In the genomic region with DNA sequence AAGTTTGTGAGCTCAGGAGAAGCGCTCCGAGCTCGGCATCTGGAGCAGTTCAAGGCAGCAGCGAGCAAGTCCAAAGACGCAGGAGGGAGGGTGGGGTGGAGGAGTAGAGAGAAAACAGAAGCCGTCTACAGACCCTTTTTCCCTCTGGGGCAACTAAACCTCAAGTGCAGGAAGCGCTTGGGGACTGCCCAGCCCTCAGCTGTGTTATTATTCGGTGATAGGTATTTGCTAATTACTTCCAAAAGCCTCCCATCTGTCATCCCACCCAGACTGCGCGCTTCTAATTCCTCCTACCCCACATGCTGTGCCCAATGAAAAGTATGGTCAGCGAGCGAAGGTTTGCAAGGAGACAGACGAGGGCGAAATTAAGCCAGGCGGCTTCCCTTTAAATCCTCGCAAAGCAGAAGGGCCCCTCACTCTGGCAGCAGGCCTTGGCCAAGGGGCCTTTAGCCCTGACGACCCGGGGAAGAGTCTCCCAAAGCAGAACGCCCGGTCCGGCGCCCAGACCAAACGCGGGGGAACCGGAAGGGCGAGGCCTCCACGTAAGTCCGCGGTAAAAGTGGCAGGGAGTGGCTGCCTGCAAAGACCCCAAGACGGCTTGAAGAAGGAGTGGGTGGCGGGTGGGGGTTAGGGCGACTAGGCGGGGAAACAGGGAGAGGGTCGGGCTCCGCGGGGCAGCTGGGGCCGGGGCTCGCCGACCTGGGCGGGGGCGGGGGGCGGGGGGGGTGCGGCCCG, we compare ENCODE assay signal across 8 cellular contexts. TPM values are rescaled to one million over a fixed set of nuclear protein-coding genes. Genes with fewer than 3 reads are reported as not detected.
A peak's percentile ranks its signal among the peaks of the same experiment; 100 is the strongest.
DNase-seq lines count a peak whose midpoint lies in the region; FAIRE-seq and TF ChIP-seq lines count a peak whose summit lies in the region.

No MANE protein-coding gene starts in this region.

- H3K14ac ChIP-seq in neuronal stem cell (ENCODE audit: low read length), result no peak overlapping the region

- peak overlapping the region; percentile 92 to 99 (median 97) for H3K27ac ChIP-seq in esophagus squamous epithelium
- H3K27ac ChIP-seq in neuronal stem cell (replicated peaks; ENCODE audit: low read length), result no peak overlapping the region

- H3K4me3 ChIP-seq in GM12864 (ENCODE audit: low read depth, low read length) (peak overlapping the region; percentile 38), esophagus squamous epithelium (peak overlapping the region; percentile 64 to 99 (median 88)), neuronal stem cell (ENCODE audit: low read length in 2 of 2) (peak overlapping the region; percentile 25 to 72)

- peak overlapping the region; percentile 17 for H3K23ac ChIP-seq in neuronal stem cell (ENCODE audit: low read depth, low read length, poor library complexity)

- WGBS in esophagus squamous epithelium, 2 donors, result 18 to 19% methylated on average over 8 to 9 of the region's 44 CpGs
- no CpG with 5 or more reads among the region's 44 CpGs for WGBS in neuronal stem cell (ENCODE audit: extremely low coverage in 2 of 2, insufficient read length in 2 of 2, insufficient replicate concordance in 1 of 2), 2 donors

- peak overlapping the region; percentile 70 for H3K4me2 ChIP-seq in neuronal stem cell (ENCODE audit: insufficient read depth, low read length, poor library complexity, severe bottlenecking)

- no peaks in the 10 kb centered on the region for H3K79me1 ChIP-seq in neuronal stem cell (ENCODE audit: low read depth, low read length)

- no peaks in the 10 kb centered on the region for H3K36me3 ChIP-seq in esophagus squamous epithelium
- H3K36me3 ChIP-seq in neuronal stem cell (replicated peaks in 1 of 2; ENCODE audit: control insufficient read depth in 2 of 2, insufficient read depth in 2 of 2, low read length in 2 of 2), result no peaks in the 10 kb centered on the region

- peak overlapping the region; percentile 6 for H2BK15ac ChIP-seq in neuronal stem cell (ENCODE audit: low read length)

- intact Hi-C loops in esophagus squamous epithelium (cut with DNase I), result no loop called here

- no peak overlapping the region for H4K8ac ChIP-seq in neuronal stem cell (ENCODE audit: low read depth, low read length)

- H2AFZ ChIP-seq in neuronal stem cell (ENCODE audit: low read length), result peak overlapping the region; percentile 88

- no peaks in the 10 kb centered on the region for H3K9me3 ChIP-seq in esophagus squamous epithelium
- H3K9me3 ChIP-seq in neuronal stem cell (replicated peaks in 1 of 2; ENCODE audit: control insufficient read depth in 2 of 2, insufficient read depth in 1 of 2, low read depth in 1 of 2, low read length in 2 of 2), result no peaks in the 10 kb centered on the region

- no peak overlapping the region for H4K91ac ChIP-seq in neuronal stem cell (ENCODE audit: low read depth, low read length, poor library complexity)

- H2BK120ac ChIP-seq in neuronal stem cell (ENCODE audit: low read depth, low read length), result no peak overlapping the region

- no peak overlapping the region for H2BK5ac ChIP-seq in neuronal stem cell (ENCODE audit: low read length)

- H2AK5ac ChIP-seq in neuronal stem cell (ENCODE audit: low read depth, low read length), result no peak overlapping the region

- no peak for FAIRE-seq in GM19239 (lab: Jason Lieb, UNC)

- DNase-seq in GM12864 (ENCODE audit: low read depth), result no peak
- DNase-seq in RPMI8226, result peak; percentile 41
- DNase-seq in esophagus squamous epithelium (lab: John Stamatoyannopoulos, UW), result no peak
- no peak for DNase-seq in neuronal stem cell (ENCODE audit: low spot score)
- no peak for DNase-seq in KG1 (lab: John Stamatoyannopoulos, UW)
- DNase-seq in NCI-H1436 treated with DMSO at 0.1 percent for 48 hours (lab: John Stamatoyannopoulos, UW), result no peak
- no peak for DNase-seq in GM19239 (ENCODE audit: insufficient read length, low spot score)
- no peak for DNase-seq in HK-2 (ENCODE audit: unreplicated experiment)

- H3K4ac ChIP-seq in neuronal stem cell (ENCODE audit: low read length), result no peak overlapping the region

- peak overlapping the region; percentile 46 for H3K9ac ChIP-seq in neuronal stem cell (ENCODE audit: low read depth, low read length, poor library complexity)

- no peak for TF ChIP-seq CTCF in GM12864 (IDR thresholded peaks at IDR 0.05; ENCODE audit: low read depth, low read length, missing control alignments)
- TF ChIP-seq CTCF in esophagus squamous epithelium (IDR thresholded peaks at IDR 0.05), result no peak

- H3K4me1 ChIP-seq in esophagus squamous epithelium, result peaks cover 31 to 87% (median 50%) of the 10 kb centered on the region in 3 donors
- H3K4me1 ChIP-seq in neuronal stem cell (ENCODE audit: control insufficient read depth in 2 of 2, insufficient read depth in 1 of 2, low read depth in 1 of 2, low read length in 2 of 2), result peaks cover 8 to 32% of the 10 kb centered on the region in 2 donors

- no peaks in the 10 kb centered on the region for H3K27me3 ChIP-seq in esophagus squamous epithelium
- peaks cover 10 to 57% (median 53%) of the 10 kb centered on the region in 3 experiments for H3K27me3 ChIP-seq in neuronal stem cell (ENCODE audit: control insufficient read depth in 3 of 3, insufficient read depth in 3 of 3, low read depth in 1 of 3, low read length in 3 of 3)

- no peak overlapping the region for H2BK12ac ChIP-seq in neuronal stem cell (ENCODE audit: low read length)

- TF ChIP-seq POLR2A in esophagus squamous epithelium (IDR thresholded peaks at IDR 0.05), result peak in 2 of 4 donors; percentile 4 to 25

- H3K18ac ChIP-seq in neuronal stem cell (ENCODE audit: low read length), result peak overlapping the region; percentile 78

RNA-seq across cellular contexts. Expression of gene CD9, which starts 0.5 kb away (rescaled TPM):
- total RNA-seq in esophagus squamous epithelium, result 1,000 to 10,000 TPM in 1 of 4 donors, 100 to 1,000 TPM in 3; 464 to 1,007 (median 773) TPM
- polyA plus RNA-seq in neuronal stem cell (2013, experiment 1 of 2), result 6.3 TPM
- polyA plus RNA-seq in neuronal stem cell (2013, experiment 2 of 2), result 6.4 TPM
